23 cellular contexts compared by ENCODE assay signal in the genomic region with DNA sequence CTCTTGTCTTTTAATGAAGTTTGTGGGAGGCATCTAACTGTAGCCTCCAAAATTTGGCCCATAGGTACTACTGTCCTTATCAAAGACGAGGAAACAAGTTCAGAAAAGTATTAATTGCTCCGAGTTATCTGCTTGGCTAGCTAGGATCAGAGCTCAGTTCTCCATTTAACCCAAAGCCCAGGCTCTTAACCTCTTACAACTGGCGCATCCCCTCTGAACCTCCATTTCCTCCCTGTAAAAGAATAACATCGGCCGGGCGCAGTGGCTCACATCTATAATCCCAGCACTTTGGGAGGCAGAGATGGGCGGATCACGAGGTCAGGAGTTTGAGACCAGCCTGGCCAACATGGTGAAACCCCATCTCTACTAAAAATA.
"Had no signal": no experiment of that assay in that cellular context is flagged by ENCODE, and none has a peak within 500 bp of the region (broad histone marks: within the 10 kb centered on the region; RNA-seq: fewer than 3 reads in every experiment).

No MANE protein-coding gene starts in this region.

- H3K9me3 Mint-ChIP-seq: effector memory CD8-positive, alpha-beta T cell; memory B cell; natural killer cell; stimulated activated naive CD8-positive, alpha-beta T cell treated with anti-CD3 and anti-CD28 coated beads, Interleukin-15, amount 100 ng/mL, for 72 hours had no signal

- ATAC-seq: effector memory CD8-positive, alpha-beta T cell; left colon; left ventricle myocardium superior; natural killer cell; sciatic nerve; stimulated activated naive CD8-positive, alpha-beta T cell treated with anti-CD3 and anti-CD28 coated beads, Interleukin-15, amount 100 ng/mL, for 72 hours had no signal

- H3K4me3 ChIP-seq: lung, ovary, smooth muscle cell, suprapubic skin, thyroid gland had no signal

- H3K36me3 ChIP-seq: ovary, suprapubic skin, thyroid gland had no signal

- H3K4me2 ChIP-seq: smooth muscle cell had no signal

- H3K4me3 Mint-ChIP-seq: effector memory CD8-positive, alpha-beta T cell; memory B cell; natural killer cell; stimulated activated naive CD8-positive, alpha-beta T cell treated with anti-CD3 and anti-CD28 coated beads, Interleukin-15, amount 100 ng/mL, for 72 hours had no signal

- H3K27ac ChIP-seq: suprapubic skin, thyroid gland had no signal

- DNase-seq: cortex of kidney; effector memory CD8-positive, alpha-beta T cell; kidney glomerular epithelial cell; left colon; left ventricle myocardium superior; natural killer cell; occipital lobe; ovary; posterior cingulate gyrus; retina; stimulated activated CD4-positive, alpha-beta T cell treated with anti-CD3 and anti-CD28 coated beads, Interleukin-12 subunit alpha, Interleukin-12 subunit beta, amount 100 ng/mL, for 4 hours; stimulated activated CD4-positive, alpha-beta T cell treated with anti-CD3 and anti-CD28 coated beads, Interleukin-1b, Interleukin-23, amount 100 ng/mL, for 48 hours; stimulated activated CD4-positive, alpha-beta T cell treated with anti-CD3 and anti-CD28 coated beads, Interleukin-4, amount 100 ng/mL, for 1 hour; stimulated activated CD8-positive, alpha-beta memory T cell treated with anti-CD3 and anti-CD28 coated beads, Interleukin-4, amount 100 ng/mL, for 48 hours; stimulated activated naive CD4-positive, alpha-beta T cell; stimulated activated naive CD8-positive, alpha-beta T cell treated with anti-CD3 and anti-CD28 coated beads, Interleukin-15, amount 100 ng/mL, for 72 hours; thyroid gland; trophoblast cell had no signal

- H3K27me3 ChIP-seq: ovary, suprapubic skin, thyroid gland had no signal

- H3K27me3 Mint-ChIP-seq: effector memory CD8-positive, alpha-beta T cell; memory B cell; stimulated activated naive CD8-positive, alpha-beta T cell treated with anti-CD3 and anti-CD28 coated beads, Interleukin-15, amount 100 ng/mL, for 72 hours had no signal

- H3K36me3 Mint-ChIP-seq: memory B cell, natural killer cell had no signal

- H3K27ac Mint-ChIP-seq: memory B cell; natural killer cell; stimulated activated naive CD8-positive, alpha-beta T cell treated with anti-CD3 and anti-CD28 coated beads, Interleukin-15, amount 100 ng/mL, for 72 hours had no signal

- H3K9me3 ChIP-seq: ovary, suprapubic skin, thyroid gland had no signal
